ENCODE assay signal across 26 cellular contexts in the genomic region with DNA sequence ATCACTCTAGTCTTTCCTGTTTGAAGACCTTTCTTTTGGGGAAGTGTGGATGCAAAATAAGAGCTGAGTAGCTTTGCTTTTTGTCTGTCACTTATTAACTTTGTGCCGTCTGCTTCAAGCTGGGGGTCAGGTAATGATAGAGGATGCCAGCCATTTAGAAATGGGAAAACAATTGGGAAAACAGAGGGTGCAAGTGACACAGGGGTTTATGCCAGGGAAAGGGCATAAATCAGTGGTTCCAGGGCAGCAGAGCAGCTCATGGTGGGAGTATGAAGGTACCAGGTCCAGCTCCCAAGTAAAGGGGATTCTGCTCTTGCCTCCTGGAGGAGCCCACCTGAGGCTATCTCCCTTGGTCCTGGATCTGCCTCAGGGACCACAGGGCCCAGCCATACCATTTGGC.
A peak's percentile ranks its signal among the peaks of the same experiment; 100 is the strongest.
DNase-seq lines count a peak whose midpoint lies in the region; ATAC-seq, FAIRE-seq and TF ChIP-seq lines count a peak whose summit lies in the region.
"Had no signal": no experiment of that assay in that cellular context is flagged by ENCODE, and none has a peak within 500 bp of the region (broad histone marks: within the 10 kb centered on the region; RNA-seq: fewer than 3 reads in every experiment).

No MANE protein-coding gene starts in this region.

- peak; percentile 47 for FAIRE-seq in astrocyte (lab: Jason Lieb, UNC)
- FAIRE-seq: A204.1, GM12878, GM12892, GM18507 had no signal

- H3K27me3 Mint-ChIP-seq in astrocyte (ENCODE audit: low read depth, unreplicated experiment) (peaks cover 33% of the 10 kb centered on the region), osteocyte (ENCODE audit: unreplicated experiment) (peaks cover 7% of the 10 kb centered on the region)

- H3K4me2 ChIP-seq in astrocyte (ENCODE audit: low read length) (no peak overlapping the region), MM.1S (ENCODE audit: low read depth, low read length) (no peak overlapping the region)
- H3K4me2 ChIP-seq: BLaER1 had no signal

- H3K36me3 ChIP-seq in astrocyte (ENCODE audit: insufficient read depth, low read length) = no peaks in the 10 kb centered on the region
- H3K36me3 ChIP-seq in MM.1S (replicated peaks; ENCODE audit: insufficient read depth, low read length) = no peaks in the 10 kb centered on the region
- H3K36me3 ChIP-seq: BE2C, BLaER1 had no signal

- H3K4me1 ChIP-seq in astrocyte (ENCODE audit: insufficient read depth, low read length) (peaks cover 2% of the 10 kb centered on the region), MM.1S (ENCODE audit: low read length) (no peaks in the 10 kb centered on the region)
- H3K4me1 ChIP-seq: BE2C, BLaER1 had no signal

- H3K36me3 Mint-ChIP-seq in astrocyte (ENCODE audit: low read depth, unreplicated experiment) = no peaks in the 10 kb centered on the region
- no peaks in the 10 kb centered on the region for H3K36me3 Mint-ChIP-seq in osteocyte (ENCODE audit: unreplicated experiment)
- H3K36me3 Mint-ChIP-seq: CD14-positive monocyte; CD4-positive, alpha-beta memory T cell; CD4-positive, CD25-positive, alpha-beta regulatory T cell; CD8-positive, alpha-beta memory T cell had no signal

- H3K4me3 Mint-ChIP-seq in astrocyte (ENCODE audit: unreplicated experiment) (no peak overlapping the region), osteocyte (ENCODE audit: unreplicated experiment) (no peak overlapping the region)
- H3K4me3 Mint-ChIP-seq: CD14-positive monocyte; CD4-positive, alpha-beta memory T cell; CD4-positive, CD25-positive, alpha-beta regulatory T cell; CD8-positive, alpha-beta memory T cell had no signal

- H3K4me3 ChIP-seq in astrocyte (ENCODE audit: insufficient read depth, low read depth, low read length) (no peak overlapping the region), MM.1S (ENCODE audit: low read length) (no peak overlapping the region)
- H3K4me3 ChIP-seq: BLaER1, GM12878 had no signal

- no peaks in the 10 kb centered on the region for H3K4me1 Mint-ChIP-seq in astrocyte (ENCODE audit: low read depth, unreplicated experiment)
- H3K4me1 Mint-ChIP-seq in osteocyte (ENCODE audit: unreplicated experiment) = no peaks in the 10 kb centered on the region

- H3K9me3 ChIP-seq in astrocyte (ENCODE audit: insufficient read depth, low read depth, low read length) (no peaks in the 10 kb centered on the region), MM.1S (replicated peaks; ENCODE audit: insufficient read depth, low read length) (no peaks in the 10 kb centered on the region)
- H3K9me3 ChIP-seq: BE2C had no signal

- H3F3A ChIP-seq in MM.1S (ENCODE audit: insufficient read depth, low read length) = no peaks in the 10 kb centered on the region

- no peaks in the 10 kb centered on the region for H3K27me3 ChIP-seq in astrocyte (ENCODE audit: insufficient read depth, low read length)
- H3K27me3 ChIP-seq in MM.1S (replicated peaks; ENCODE audit: insufficient read depth, low read length) = no peaks in the 10 kb centered on the region
- H3K27me3 ChIP-seq: BE2C had no signal

- H3K79me2 ChIP-seq in astrocyte (ENCODE audit: insufficient read depth, low read length) = no peaks in the 10 kb centered on the region
- no peaks in the 10 kb centered on the region for H3K79me2 ChIP-seq in MM.1S (ENCODE audit: low read length)

- H2AFZ ChIP-seq in astrocyte (ENCODE audit: low read depth, low read length) (no peak overlapping the region), MM.1S (ENCODE audit: low read length) (no peak overlapping the region)

- no peaks in the 10 kb centered on the region for H3K9me3 Mint-ChIP-seq in astrocyte (ENCODE audit: unreplicated experiment)
- H3K9me3 Mint-ChIP-seq in osteocyte (ENCODE audit: unreplicated experiment) = peaks cover 2% of the 10 kb centered on the region
- H3K9me3 Mint-ChIP-seq: CD14-positive monocyte; CD4-positive, CD25-positive, alpha-beta regulatory T cell; CD8-positive, alpha-beta memory T cell had no signal

- no peak for TF ChIP-seq CTCF in astrocyte (IDR thresholded peaks at IDR 0.05; ENCODE audit: insufficient read depth, low read depth, low read length)
- no peak for TF ChIP-seq CTCF in osteocyte (IDR thresholded peaks at IDR 0.05)
- no peak for TF ChIP-seq CTCF in MM.1S (IDR thresholded peaks at IDR 0.05; ENCODE audit: low read length)

- H4K20me1 ChIP-seq in astrocyte (ENCODE audit: insufficient read depth, low read length) (no peaks in the 10 kb centered on the region), MM.1S (ENCODE audit: insufficient read depth, low read length) (no peaks in the 10 kb centered on the region)
- H4K20me1 ChIP-seq: BLaER1 had no signal

- H3K27ac Mint-ChIP-seq in astrocyte (ENCODE audit: unreplicated experiment) (no peak overlapping the region), osteocyte (ENCODE audit: unreplicated experiment) (no peak overlapping the region)
- H3K27ac Mint-ChIP-seq: CD14-positive monocyte; CD4-positive, alpha-beta memory T cell; CD4-positive, CD25-positive, alpha-beta regulatory T cell; CD8-positive, alpha-beta memory T cell had no signal

- H3K9ac ChIP-seq in astrocyte (ENCODE audit: low read length) = no peak overlapping the region
- H3K9ac ChIP-seq in MM.1S (ENCODE audit: low read length) = no peak overlapping the region
- H3K9ac ChIP-seq: BLaER1 had no signal

- H3K27ac ChIP-seq in astrocyte (ENCODE audit: low read depth, low read length) (no peak overlapping the region), MM.1S (ENCODE audit: low read length) (no peak overlapping the region)
- H3K27ac ChIP-seq: BLaER1 had no signal

- DNase-seq in astrocyte (ENCODE audit: low read depth) (no peak), left lobe of liver (ENCODE audit: low spot score) (peak; percentile 46), osteocyte (ENCODE audit: extremely low spot score, unreplicated experiment) (peak; percentile 32), MM.1S (no peak), NCI-H1105 treated with DMSO at 0.1 percent for 48 hours (lab: John Stamatoyannopoulos, UW) (no peak)
- DNase-seq: 8988T; ACHN; BE2C; C1 segment of cervical spinal cord; CD4-positive, alpha-beta memory T cell; CD4-positive, CD25-positive, alpha-beta regulatory T cell; CD8-positive, alpha-beta memory T cell; COR-L47; DMS 273 treated with DMSO at 0.1 percent for 48 hours; DMS153; DMS53; DMS79; DND-41; EL; GDM1 had no signal

- no peaks in the 10 kb centered on the region for H3K9me2 ChIP-seq in MM.1S (replicated peaks; ENCODE audit: insufficient read depth, low read length)

- peak; percentile 55 for ATAC-seq in left lobe of liver
- ATAC-seq: GM12878 had no signal

Comparison
In these comparisons a context has a peak if more than half of its experiments do, and no peak if none do; other contexts are left out.
1. DNase-seq: peak in left lobe of liver (single experiment) and osteocyte (single experiment); none in astrocyte (single experiment), MM.1S (single experiment) and NCI-H1105 treated with DMSO at 0.1 percent for 48 hours (single experiment).